Comparison of ENCODE assay signal across 8 cellular contexts in genomic region chr3:129439381-129439816, GRCh38. TPM values are rescaled to one million over a fixed set of nuclear protein-coding genes. Genes with fewer than 3 reads are reported as not detected.
DNase-seq lines count a peak whose midpoint lies in the region; ATAC-seq, FAIRE-seq and TF ChIP-seq lines count a peak whose summit lies in the region.

No MANE protein-coding gene starts in this region.

- POLR2A ChIA-PET in activated CD4-positive, alpha-beta T cell treated with anti-CD3 and anti-CD28 coated beads, Interleukin-2, amount 10 ng/mL, durations not matched to agents 7 days and 5 days (lab: Charles Lee), result interaction anchor here (1.0 kb wide), 1 partner anchor 22 kb away, joined by 3 read pairs; no protein-coding TSS in a partner anchor
- POLR2A ChIA-PET in endothelial cell of umbilical vein (lab: Charles Lee), result interaction anchor here (0.7 to 1.0 kb wide), 5 partner anchors 10 to 154 kb away, joined by 3 to 7 read pairs (median 3); partner anchors contain the start of gene EFCAB12

- H3K27ac Mint-ChIP-seq in activated CD4-positive, alpha-beta T cell treated with anti-CD3 and anti-CD28 coated beads, Interleukin-2, amount 10 ng/mL, durations not matched to agents 7 days and 5 days, result peak overlapping the region; percentile 95

- dilution Hi-C loops in endothelial cell of umbilical vein (cut with MboI; ENCODE audit: extremely low pct_ligation_motif_present, low sequenced_read_pairs), result no loop called here

- H3K27me3 ChIP-seq in MG63, result no peaks in the 10 kb centered on the region
- no peaks in the 10 kb centered on the region for H3K27me3 ChIP-seq in endothelial cell of umbilical vein (ENCODE audit: control insufficient read depth in 2 of 2, insufficient read depth in 2 of 2, low read length in 2 of 2)
- H3K27me3 ChIP-seq in muscle layer of colon (ENCODE audit: control insufficient read depth in 1 of 2, insufficient read depth in 2 of 2, low read length in 2 of 2), result no peaks in the 10 kb centered on the region

- H3K36me3 Mint-ChIP-seq in activated CD4-positive, alpha-beta T cell treated with anti-CD3 and anti-CD28 coated beads, Interleukin-2, amount 10 ng/mL, durations not matched to agents 7 days and 5 days (ENCODE audit: low read depth), result peaks cover 27% of the 10 kb centered on the region

- peaks cover 68% of the 10 kb centered on the region for H3K4me1 Mint-ChIP-seq in activated CD4-positive, alpha-beta T cell treated with anti-CD3 and anti-CD28 coated beads, Interleukin-2, amount 10 ng/mL, durations not matched to agents 7 days and 5 days

- H4K20me1 ChIP-seq in endothelial cell of umbilical vein (replicated peaks; ENCODE audit: control insufficient read depth, extremely low read depth, insufficient read depth, low read length), result no peaks in the 10 kb centered on the region

- H3K36me3 ChIP-seq in MG63 (peaks cover 32% of the 10 kb centered on the region), endothelial cell of umbilical vein (ENCODE audit: control insufficient read depth in 2 of 2, extremely low read depth in 1 of 2, insufficient read depth in 2 of 2, low read length in 2 of 2) (peaks cover 0 to 5% of the 10 kb centered on the region in 2 experiments), muscle layer of colon (ENCODE audit: insufficient read depth, low read length) (peaks cover 17% of the 10 kb centered on the region)

- H2AFZ ChIP-seq in endothelial cell of umbilical vein (ENCODE audit: low read depth, low read length), result peak overlapping the region; percentile 83

- peak overlapping the region; percentile 88 for H3K4me2 ChIP-seq in endothelial cell of umbilical vein (ENCODE audit: insufficient read depth, low read length)

- H3K9me3 Mint-ChIP-seq in activated CD4-positive, alpha-beta T cell treated with anti-CD3 and anti-CD28 coated beads, Interleukin-2, amount 10 ng/mL, durations not matched to agents 7 days and 5 days, result no peaks in the 10 kb centered on the region

- TF ChIP-seq POLR2A in endothelial cell of umbilical vein (IDR thresholded peaks at IDR 0.05; ENCODE audit: low read depth, low read length) (no peak), GM18505 (IDR thresholded peaks at IDR 0.05; ENCODE audit: borderline replicate concordance, extremely low read depth, insufficient read depth, insufficient read length) (no peak)

- H3K4me3 ChIP-seq in MG63 (peak overlapping the region; percentile 91), endothelial cell of umbilical vein (replicated peaks in 1 of 3; ENCODE audit: insufficient read depth in 1 of 3, low read depth in 1 of 3, low read length in 3 of 3) (peak overlapping the region; percentile 70 to 81 (median 72)), muscle layer of colon (ENCODE audit: low read depth in 1 of 2, low read length in 2 of 2) (peak overlapping the region; percentile 93 to 95)

- CTCF ChIA-PET in activated CD4-positive, alpha-beta T cell treated with anti-CD3 and anti-CD28 coated beads, Interleukin-2, amount 10 ng/mL, durations not matched to agents 7 days and 5 days (lab: Charles Lee), result interaction anchor here (1.2 to 3.5 kb wide), 6 partner anchors 10 to 124 kb away, joined by 3 to 20 read pairs (median 4); partner anchors contain the start of gene EFCAB12
- CTCF ChIA-PET in endothelial cell of umbilical vein (lab: Charles Lee), result interaction anchor here (0.9 to 2.7 kb wide), 6 partner anchors 10 to 386 kb away, joined by 3 to 14 read pairs (median 5); partner anchors contain the start of gene EFCAB12

- peak overlapping the region; percentile 87 for H3K4me3 Mint-ChIP-seq in activated CD4-positive, alpha-beta T cell treated with anti-CD3 and anti-CD28 coated beads, Interleukin-2, amount 10 ng/mL, durations not matched to agents 7 days and 5 days

- FAIRE-seq in endothelial cell of umbilical vein (lab: Jason Lieb, UNC), result no peak

- DNase-seq in CD1c-positive myeloid dendritic cell (ENCODE audit: extremely low spot score) (peak; percentile 71), MG63 (peak; percentile 28), endothelial cell of umbilical vein (ENCODE audit: low read depth, low spot score) (peak; percentile 28)
- peak; percentile 54 for DNase-seq in activated CD4-positive, alpha-beta T cell treated with anti-CD3 and anti-CD28 coated beads, Interleukin-2, amount 10 ng/mL, durations not matched to agents 7 days and 5 days

- H3K27me3 Mint-ChIP-seq in activated CD4-positive, alpha-beta T cell treated with anti-CD3 and anti-CD28 coated beads, Interleukin-2, amount 10 ng/mL, durations not matched to agents 7 days and 5 days, result no peaks in the 10 kb centered on the region

- intact Hi-C loops in endothelial cell of umbilical vein (cut with micrococcal nuclease), result no loop called here

- H3K9me3 ChIP-seq in MG63 (no peaks in the 10 kb centered on the region), endothelial cell of umbilical vein (replicated peaks; ENCODE audit: control insufficient read depth, insufficient read depth, low read length) (no peaks in the 10 kb centered on the region), muscle layer of colon (ENCODE audit: low read length) (no peaks in the 10 kb centered on the region)

- H3K4me1 ChIP-seq in endothelial cell of umbilical vein (ENCODE audit: control insufficient read depth, extremely low read depth, insufficient read depth, low read length) (peaks cover 44% of the 10 kb centered on the region), muscle layer of colon (ENCODE audit: insufficient read depth, low read length) (peaks cover 36% of the 10 kb centered on the region)

- peak overlapping the region; percentile 86 for H3K9ac ChIP-seq in endothelial cell of umbilical vein (replicated peaks; ENCODE audit: extremely low read depth, insufficient read depth, low read length)
- peak overlapping the region; percentile 83 for H3K9ac ChIP-seq in muscle layer of colon (ENCODE audit: low read length)

- TF ChIP-seq CTCF in endothelial cell of umbilical vein (IDR thresholded peaks at IDR 0.05; ENCODE audit: extremely low read depth in 1 of 2, insufficient read depth in 1 of 2, low read depth in 1 of 2, low read length in 2 of 2), result no peak

- peak overlapping the region; percentile 55 for H3K27ac ChIP-seq in endothelial cell of umbilical vein (ENCODE audit: insufficient read depth, low read depth, low read length)
- H3K27ac ChIP-seq in muscle layer of colon (ENCODE audit: low read depth, low read length), result peak overlapping the region; percentile 98
- H3K27ac ChIP-seq in temporal lobe (ENCODE audit: low read depth, low read length), result peak overlapping the region; percentile 59

- H3K79me2 ChIP-seq in endothelial cell of umbilical vein (ENCODE audit: control insufficient read depth, insufficient read depth, low read length), result peaks cover 30% of the 10 kb centered on the region

- TSS peak; percentile 57 for BruUV-seq in endothelial cell of umbilical vein (replicated peaks; lab: Mats Ljungman, UMichigan)

- H3K9me1 ChIP-seq in endothelial cell of umbilical vein (replicated peaks; ENCODE audit: control insufficient read depth, extremely low read depth, insufficient read depth, low read length), result no peaks in the 10 kb centered on the region

- peak; percentile 22 for ATAC-seq in GM21529 (IDR thresholded peaks at IDR 0.05; ENCODE audit: unreplicated experiment)
- ATAC-seq in GM18505 (IDR thresholded peaks at IDR 0.05; ENCODE audit: unreplicated experiment), result no peak

TF ChIP-seq in endothelial cell of umbilical vein, 7 proteins besides CTCF, POLR2A, EP300 and RAD21 (continues in another document):
- no peak for TF ChIP-seq POLR2AphosphoS5 (IDR thresholded peaks at IDR 0.05; ENCODE audit: insufficient read depth, low read depth, low read length)

RNA-seq across cellular contexts. Expression of gene MBD4, which starts 0.3 kb away (rescaled TPM):
- 17.2 and 26.5 TPM in 2 replicates for total RNA-seq in MG63 (2014; rRNA removed; shearing (Covaris generic); ENCODE audit: low replicate concordance)
- total RNA-seq in activated CD4-positive, alpha-beta T cell treated with anti-CD3 and anti-CD28 coated beads, Interleukin-2, amount 10 ng/mL, durations not matched to agents 7 days and 5 days, result 10 to 100 TPM; 47.9 to 50.6 TPM
- total RNA-seq in endothelial cell of umbilical vein (33.2 and 39.5 TPM in 2 replicates), temporal lobe (12.8 TPM)
- polyA plus RNA-seq in endothelial cell of umbilical vein, result 11.0 and 17.4 TPM in 2 replicates
- polyA plus RNA-seq in endothelial cell of umbilical vein (2011; cell fraction: cytosol; rRNA removed), result 19.7 and 19.8 TPM in 2 replicates
- 54.2 and 68.8 TPM in 2 replicates for polyA plus RNA-seq in endothelial cell of umbilical vein (2011; cell fraction: nucleus; rRNA removed)
- polyA plus RNA-seq in endothelial cell of umbilical vein (2012), result 16.1 and 22.9 TPM in 2 replicates
- 14.0 and 16.5 TPM in 2 replicates for polyA minus RNA-seq in endothelial cell of umbilical vein
- 28.5 TPM for polyA minus RNA-seq in endothelial cell of umbilical vein (2011; cell fraction: cytosol; rRNA and poly(A)+ RNA removed)
- 35.0 and 41.0 TPM in 2 replicates for polyA minus RNA-seq in endothelial cell of umbilical vein (2011; cell fraction: nucleus; rRNA and poly(A)+ RNA removed)

RNA-seq across cellular contexts. Expression of gene IFT122, which starts 0.6 kb away (rescaled TPM):
- total RNA-seq in MG63 (2014; rRNA removed; shearing (Covaris generic); ENCODE audit: low replicate concordance), result 25.3 and 45.7 TPM in 2 replicates
- total RNA-seq in activated CD4-positive, alpha-beta T cell treated with anti-CD3 and anti-CD28 coated beads, Interleukin-2, amount 10 ng/mL, durations not matched to agents 7 days and 5 days, result 10 to 100 TPM; 24.9 to 27.2 TPM
- total RNA-seq in endothelial cell of umbilical vein (36.6 and 41.7 TPM in 2 replicates), temporal lobe (21.4 TPM)
- polyA plus RNA-seq in endothelial cell of umbilical vein, result 38.4 and 44.3 TPM in 2 replicates
- 26.1 and 28.0 TPM in 2 replicates for polyA plus RNA-seq in endothelial cell of umbilical vein (2011; cell fraction: cytosol; rRNA removed)
- polyA plus RNA-seq in endothelial cell of umbilical vein (2011; cell fraction: nucleus; rRNA removed), result 105 and 116 TPM in 2 replicates
- 18.0 and 23.9 TPM in 2 replicates for polyA plus RNA-seq in endothelial cell of umbilical vein (2012)
- 67.1 and 91.1 TPM in 2 replicates for polyA minus RNA-seq in endothelial cell of umbilical vein
- polyA minus RNA-seq in endothelial cell of umbilical vein (2011; cell fraction: cytosol; rRNA and poly(A)+ RNA removed), result 9.4 TPM
- polyA minus RNA-seq in endothelial cell of umbilical vein (2011; cell fraction: nucleus; rRNA and poly(A)+ RNA removed), result 56.9 and 73.7 TPM in 2 replicates

RNA-seq across cellular contexts. Expression of gene EFCAB12, which starts 11.0 kb away (rescaled TPM):
- total RNA-seq in MG63 (2014; rRNA removed; shearing (Covaris generic); ENCODE audit: low replicate concordance), result 0.03 TPM in 1 of 2 replicates, not detected in the other
- under 1 TPM; 0.69 TPM for total RNA-seq in activated CD4-positive, alpha-beta T cell treated with anti-CD3 and anti-CD28 coated beads, Interleukin-2, amount 10 ng/mL, durations not matched to agents 7 days and 5 days
- total RNA-seq in endothelial cell of umbilical vein (0.25 and 0.49 TPM in 2 replicates), temporal lobe (under 0.01 TPM)
- 0.15 and 0.19 TPM in 2 replicates for polyA plus RNA-seq in endothelial cell of umbilical vein
- polyA plus RNA-seq in endothelial cell of umbilical vein (2011; cell fraction: cytosol; rRNA removed), result 0.05 and 0.10 TPM in 2 replicates
- 0.88 and 1.0 TPM in 2 replicates for polyA plus RNA-seq in endothelial cell of umbilical vein (2011; cell fraction: nucleus; rRNA removed)
- 0.12 and 0.14 TPM in 2 replicates for polyA plus RNA-seq in endothelial cell of umbilical vein (2012)
- 0.10 TPM in 1 of 2 replicates, not detected in the other for polyA minus RNA-seq in endothelial cell of umbilical vein
- polyA minus RNA-seq in endothelial cell of umbilical vein (2011; cell fraction: cytosol; rRNA and poly(A)+ RNA removed), result not detected
- 0.43 and 0.82 TPM in 2 replicates for polyA minus RNA-seq in endothelial cell of umbilical vein (2011; cell fraction: nucleus; rRNA and poly(A)+ RNA removed)
